ENCODE assay signal across 10 cellular contexts in genomic region chr9:70778568-70778967, GRCh38.
"Had no signal": no experiment of that assay in that cellular context is flagged by ENCODE, and none has a peak within 500 bp of the region (broad histone marks: within the 10 kb centered on the region; RNA-seq: fewer than 3 reads in every experiment).

No MANE protein-coding gene starts in this region.

- H3K4me3 ChIP-seq: GM23338, HAP-1, K562 had no signal

- H3K4me3 Mint-ChIP-seq: GM23338, HFFc6 had no signal

- FAIRE-seq: H1, HTR-8/SVneo, K562 had no signal

- H2AFZ ChIP-seq: GM23338 had no signal

- ATAC-seq: GM23338, HCT116, K562 had no signal

- H3K9me3 ChIP-seq: HAP-1 had no signal

- H3K27ac Mint-ChIP-seq: GM23338, HFFc6 had no signal

- DNase-seq: H7, HFFc6, IMR-90, KG1 had no signal

- H3K4me2 ChIP-seq: GM23338 had no signal

- H3K9me3 Mint-ChIP-seq: GM23338, HFFc6 had no signal
